ENCODE assay signal across 12 cellular contexts in the genomic region with DNA sequence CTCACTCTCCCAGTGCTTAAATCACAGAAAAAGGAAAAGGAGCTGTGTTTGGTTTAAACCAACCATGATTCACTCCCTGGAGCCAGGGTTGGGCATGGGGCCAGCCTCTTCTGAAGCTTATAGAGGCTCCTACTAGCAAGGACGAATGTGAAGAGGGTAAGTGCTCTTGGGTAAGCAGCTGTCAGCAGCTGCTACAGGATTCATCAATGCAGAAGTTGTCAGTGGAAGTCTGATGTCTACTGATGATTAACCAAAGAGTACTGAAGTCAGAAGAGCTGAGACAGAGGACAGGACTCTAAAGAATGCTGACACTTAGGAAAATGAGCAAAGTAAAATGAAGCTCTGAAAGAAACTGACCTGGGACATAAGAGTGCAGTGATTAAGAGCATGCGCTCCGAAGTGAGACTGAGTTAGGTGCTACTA. TPM values are rescaled to one million over a fixed set of nuclear protein-coding genes. Genes with fewer than 3 reads are reported as not detected.
A peak's percentile ranks its signal among the peaks of the same experiment; 100 is the strongest.
DNase-seq lines count a peak whose midpoint lies in the region; ATAC-seq and TF ChIP-seq lines count a peak whose summit lies in the region.
"Had no signal": no experiment of that assay in that cellular context is flagged by ENCODE, and none has a peak within 500 bp of the region (broad histone marks: within the 10 kb centered on the region; RNA-seq: fewer than 3 reads in every experiment).

No MANE protein-coding gene starts in this region.

- H3K4me3 Mint-ChIP-seq in CD14-positive monocyte: no peak overlapping the region
- H3K4me3 Mint-ChIP-seq: memory B cell had no signal

- WGBS in transverse colon (ENCODE audit: low coverage in 1 of 2), 2 donors: 52 to 62% methylated on average over 3 of the region's 3 CpGs

- no peak for TF ChIP-seq EP300 in transverse colon (IDR thresholded peaks at IDR 0.05; ENCODE audit: low read depth)

- ATAC-seq in HG02642 (IDR thresholded peaks at IDR 0.05; ENCODE audit: poor library complexity, unreplicated experiment): no peak
- ATAC-seq in HG02678 (IDR thresholded peaks at IDR 0.05; ENCODE audit: unreplicated experiment): no peak
- ATAC-seq: HCT116 had no signal

- peaks cover 0 to 2% (median 0%) of the 10 kb centered on the region in 7 donors for H3K9me3 Mint-ChIP-seq in CD14-positive monocyte
- H3K9me3 Mint-ChIP-seq: activated T-helper 2 cell treated with anti-CD3 and anti-CD28 coated beads, Interferon-gamma antibody, Interleukin-2, Interleukin-4, amounts not matched to agents 10 μg/mL and 5 μg/mL and 100 μg/mL, durations not matched to agents 14 hours and 24 hours and 36 hours; memory B cell had no signal

- no peaks in the 10 kb centered on the region for H3K4me1 ChIP-seq in transverse colon

- no peak overlapping the region for H3K4me3 ChIP-seq in transverse colon

- H3K36me3 Mint-ChIP-seq in CD14-positive monocyte: no peaks in the 10 kb centered on the region
- H3K36me3 Mint-ChIP-seq: memory B cell had no signal

- DNase-seq in NCI-H2196 (lab: John Stamatoyannopoulos, UW; ENCODE audit: unreplicated experiment): peak; percentile 31
- no peak for DNase-seq in NCI-H2196 treated with DMSO at 0.1 percent for 48 hours (lab: John Stamatoyannopoulos, UW; ENCODE audit: unreplicated experiment)
- peak; percentile 43 for DNase-seq in RKO (ENCODE audit: low spot score)
- DNase-seq in foreskin melanocyte: peak; percentile 14
- DNase-seq in transverse colon: peak; percentile 50
- DNase-seq in CD14-positive monocyte (ENCODE audit: low spot score): no peak

- H3K27ac Mint-ChIP-seq in CD14-positive monocyte: no peak overlapping the region
- H3K27ac Mint-ChIP-seq: activated T-helper 2 cell treated with anti-CD3 and anti-CD28 coated beads, Interferon-gamma antibody, Interleukin-2, Interleukin-4, amounts not matched to agents 10 μg/mL and 5 μg/mL and 100 μg/mL, durations not matched to agents 14 hours and 24 hours and 36 hours; memory B cell had no signal

- TF ChIP-seq CTCF in transverse colon (IDR thresholded peaks at IDR 0.05) (no peak), CD14-positive monocyte (IDR thresholded peaks at IDR 0.05) (no peak)

- no peak for TF ChIP-seq POLR2A in transverse colon (IDR thresholded peaks at IDR 0.05)

- H3K4me1 Mint-ChIP-seq in CD14-positive monocyte: no peaks in the 10 kb centered on the region
- H3K4me1 Mint-ChIP-seq: memory B cell had no signal

- no peaks in the 10 kb centered on the region for H3K36me3 ChIP-seq in transverse colon

- H3K27ac ChIP-seq in transverse colon: no peak overlapping the region
- H3K27ac ChIP-seq: C4-2B had no signal

- intact Hi-C loops in transverse colon (cut with DNase I; ENCODE audit: low total_unique reads): no loop called here
- intact Hi-C loops in CD14-positive monocyte (cut with micrococcal nuclease): no loop called here

- H3K27me3 ChIP-seq in transverse colon: no peaks in the 10 kb centered on the region

- in situ Hi-C loops in transverse colon (cut with MboI; ENCODE audit: low pct_ligation_motif_present in 1 of 4, low pct_unique_long_range_greater_than_20kb in 1 of 4, low sequenced_read_pairs in 3 of 4): no loop called here

- H3K27me3 Mint-ChIP-seq in CD14-positive monocyte (ENCODE audit: low read depth in 3 of 3): no peaks in the 10 kb centered on the region

- H3K9me3 ChIP-seq in transverse colon: no peaks in the 10 kb centered on the region

RNA-seq across cellular contexts. Expression of gene JADE1, which starts 32.7 kb away (rescaled TPM):
- 10 to 100 TPM in 3 of 4 donors, 1 to 10 TPM in 1; 7.8 to 15.9 (median 13.9) TPM for total RNA-seq in transverse colon
- polyA plus RNA-seq in CD14-positive monocyte: 10 to 100 TPM in 1 of 2 donors, 1 to 10 TPM in 1; 7.3 to 12.8 TPM

Comparison
In these comparisons a context has a peak if more than half of its experiments do, and no peak if none do; other contexts are left out.
1. DNase-seq: peak in NCI-H2196 (single experiment), RKO (single experiment), foreskin melanocyte (single experiment) and transverse colon (single experiment); none in NCI-H2196 treated with DMSO at 0.1 percent for 48 hours (single experiment) and CD14-positive monocyte (single experiment).